23 cellular contexts compared by ENCODE assay signal in genomic region chr10:48789861-48790739, GRCh38.
DNase-seq lines count a peak whose midpoint lies in the region; ATAC-seq and TF ChIP-seq lines count a peak whose summit lies in the region.
"Had no signal": no experiment of that assay in that cellular context is flagged by ENCODE, and none has a peak within 500 bp of the region (broad histone marks: within the 10 kb centered on the region; RNA-seq: fewer than 3 reads in every experiment).

No MANE protein-coding gene starts in this region.

- H3K27ac ChIP-seq in coronary artery (no peak overlapping the region), upper lobe of right lung (no peak overlapping the region)
- H3K27ac ChIP-seq: 22Rv1; BLaER1 treated with 17β-estradiol and CSF1 and Interleukin-3, amounts not matched to agents 10 nM and 100 nM; KMS-11; SJSA1 had no signal

- H3K36me3 ChIP-seq in upper lobe of right lung: no peaks in the 10 kb centered on the region
- H3K36me3 ChIP-seq: SJSA1 had no signal

- intact Hi-C loops in upper lobe of right lung (cut with DNase I): no loop called here

- no peaks in the 10 kb centered on the region for H3K9me3 ChIP-seq in upper lobe of right lung
- H3K9me3 ChIP-seq: BLaER1 treated with 17β-estradiol and CSF1 and Interleukin-3, amounts not matched to agents 10 nM and 100 nM; SJSA1 had no signal

- peaks cover 8% of the 10 kb centered on the region for H3K4me1 ChIP-seq in upper lobe of right lung

- H3K4me3 ChIP-seq in coronary artery: no peak overlapping the region
- H3K4me3 ChIP-seq in upper lobe of right lung: no peak overlapping the region
- H3K4me3 ChIP-seq: BLaER1 treated with 17β-estradiol and CSF1 and Interleukin-3, amounts not matched to agents 10 nM and 100 nM; SJSA1 had no signal

- peaks cover 28% of the 10 kb centered on the region for H3K27me3 Mint-ChIP-seq in T-helper 2 cell treated with Interferon-gamma antibody and Interleukin-4, amounts not matched to agents 5 μg/mL and 100 μg/mL, for 36 hours (ENCODE audit: low read depth)
- H3K27me3 Mint-ChIP-seq in naive B cell: no peaks in the 10 kb centered on the region

- no peaks in the 10 kb centered on the region for H3K36me3 Mint-ChIP-seq in T-helper 2 cell treated with Interferon-gamma antibody and Interleukin-4, amounts not matched to agents 5 μg/mL and 100 μg/mL, for 36 hours (ENCODE audit: low read depth)
- peaks cover 27 to 41% of the 10 kb centered on the region in 2 donors for H3K36me3 Mint-ChIP-seq in naive B cell
- H3K36me3 Mint-ChIP-seq: CD8-positive, alpha-beta memory T cell had no signal

- H3K27me3 ChIP-seq in upper lobe of right lung: no peaks in the 10 kb centered on the region
- H3K27me3 ChIP-seq: BLaER1 treated with 17β-estradiol and CSF1 and Interleukin-3, amounts not matched to agents 10 nM and 100 nM; SJSA1 had no signal

- ATAC-seq in naive B cell (ENCODE audit: low read depth in 2 of 2) (no peak), upper lobe of right lung (peak; percentile 57), HG03039 (IDR thresholded peaks at IDR 0.05; ENCODE audit: unreplicated experiment) (no peak), GM18520 (IDR thresholded peaks at IDR 0.05; ENCODE audit: unreplicated experiment) (no peak)

- no peak for TF ChIP-seq CTCF in coronary artery (IDR thresholded peaks at IDR 0.05)
- TF ChIP-seq CTCF in upper lobe of right lung (IDR thresholded peaks at IDR 0.05): no peak

- H3K4me3 Mint-ChIP-seq in T-helper 2 cell treated with Interferon-gamma antibody and Interleukin-4, amounts not matched to agents 5 μg/mL and 100 μg/mL, for 36 hours: no peak overlapping the region
- no peak overlapping the region for H3K4me3 Mint-ChIP-seq in naive B cell
- H3K4me3 Mint-ChIP-seq: CD8-positive, alpha-beta memory T cell had no signal

- DNase-seq in T-helper 2 cell treated with Interferon-gamma antibody and Interleukin-4, amounts not matched to agents 5 μg/mL and 100 μg/mL, for 36 hours (ENCODE audit: low spot score): no peak
- DNase-seq in T-helper 2 cell (no peak), coronary artery (ENCODE audit: low spot score) (peak; percentile 50), naive B cell (no peak), upper lobe of right lung (no peak), NCI-H146 (lab: John Stamatoyannopoulos, UW) (no peak)
- DNase-seq: ACHN; Calu3; CD8-positive, alpha-beta memory T cell; DMS153; GDM1; NCI-H1092 treated with DMSO at 0.1 percent for 48 hours; NCI-H1694; NCI-H2081 treated with DMSO at 0.1 percent for 48 hours; NCI-H2171 treated with DMSO at 0.1 percent for 48 hours; NCI-H526; OCI-M1 had no signal

- H3K9me3 Mint-ChIP-seq in T-helper 2 cell treated with Interferon-gamma antibody and Interleukin-4, amounts not matched to agents 5 μg/mL and 100 μg/mL, for 36 hours: no peaks in the 10 kb centered on the region
- no peaks in the 10 kb centered on the region for H3K9me3 Mint-ChIP-seq in naive B cell

- H3K27ac Mint-ChIP-seq in T-helper 2 cell treated with Interferon-gamma antibody and Interleukin-4, amounts not matched to agents 5 μg/mL and 100 μg/mL, for 36 hours: peak overlapping the region; percentile 34
- peak overlapping the region in 4 of 6 donors; percentile 37 to 90 (median 64) for H3K27ac Mint-ChIP-seq in naive B cell
- H3K27ac Mint-ChIP-seq: CD8-positive, alpha-beta memory T cell had no signal

- peaks cover 12% of the 10 kb centered on the region for H3K4me1 Mint-ChIP-seq in T-helper 2 cell treated with Interferon-gamma antibody and Interleukin-4, amounts not matched to agents 5 μg/mL and 100 μg/mL, for 36 hours (ENCODE audit: low read depth)
- H3K4me1 Mint-ChIP-seq in naive B cell: peaks cover 0 to 6% (median 0%) of the 10 kb centered on the region in 3 donors
- H3K4me1 Mint-ChIP-seq: CD8-positive, alpha-beta memory T cell had no signal
